Comparison of ENCODE assay signal across 24 cellular contexts in genomic region chr3:10843378-10843777, GRCh38. TPM values are rescaled to one million over a fixed set of nuclear protein-coding genes. Genes with fewer than 3 reads are reported as not detected.
"Had no signal": no experiment of that assay in that cellular context is flagged by ENCODE, and none has a peak within 500 bp of the region (broad histone marks: within the 10 kb centered on the region; RNA-seq: fewer than 3 reads in every experiment).

No MANE protein-coding gene starts in this region.

- H3K36me3 ChIP-seq: colonic mucosa, gastrocnemius medialis, heart right ventricle, left lung, lower lobe of right lung had no signal

- H3K4me3 ChIP-seq: colonic mucosa, esophagus squamous epithelium, gastrocnemius medialis, heart right ventricle, left lung, lower lobe of right lung had no signal

- H3K27me3 ChIP-seq: colonic mucosa, esophagus squamous epithelium, gastrocnemius medialis had no signal

- H3K9me3 ChIP-seq: colonic mucosa, esophagus squamous epithelium, gastrocnemius medialis, heart right ventricle, left lung, lower lobe of right lung had no signal

- H3K4me1 ChIP-seq: colonic mucosa, esophagus squamous epithelium, gastrocnemius medialis, left lung had no signal

- DNase-seq: colonic mucosa; cortex of kidney; effector CD8-positive, alpha-beta T cell; effector memory CD8-positive, alpha-beta T cell; endodermal cell; erythroblast; esophagus squamous epithelium; foreskin fibroblast; foreskin melanocyte; gastrocnemius medialis; glutamatergic neuron; heart right ventricle; hippocampal formation; left cardiac atrium; left ventricle myocardium superior; lower lobe of right lung; mesenchymal stem cell had no signal

- H3K27ac ChIP-seq: colonic mucosa, epithelial cell of prostate, esophagus squamous epithelium, gastrocnemius medialis, heart right ventricle, left lung, lower lobe of right lung had no signal

RNA-seq across cellular contexts. Expression of gene SLC6A11, which starts 27.4 kb away (rescaled TPM):
- total RNA-seq: chondrocyte, colonic mucosa, dermis microvascular lymphatic vessel endothelial cell, gastrocnemius medialis, glomerular endothelial cell, left cardiac atrium, left ventricle myocardium superior, lower lobe of right lung, lung microvascular endothelial cell, mesenteric fat pad had no signal
